1 cellular context compared by ENCODE assay signal in genomic region chr18:79627750-79628294, GRCh38.
TF ChIP-seq lines count a peak whose summit lies in the region.

No MANE protein-coding gene starts in this region.

TF ChIP-seq in HepG2, 621 proteins besides CTCF, POLR2A, EP300 and RAD21 (continued from another document):
- TF ChIP-seq SMARCE1 (IDR thresholded peaks at IDR 0.05; ENCODE audit: borderline replicate concordance): no peak
